8 cellular contexts compared by ENCODE assay signal in genomic region chr10:80468806-80469421, GRCh38. TPM values are rescaled to one million over a fixed set of nuclear protein-coding genes. Genes with fewer than 3 reads are reported as not detected.
DNase-seq lines count a peak whose midpoint lies in the region; ATAC-seq and TF ChIP-seq lines count a peak whose summit lies in the region.

No MANE protein-coding gene starts in this region.

- no peaks in the 10 kb centered on the region for H3K36me3 Mint-ChIP-seq in IgD-negative memory B cell
- no peaks in the 10 kb centered on the region for H3K36me3 Mint-ChIP-seq in natural killer cell treated with Interleukin-12 subunit alpha and Interleukin-12 subunit beta and Interleukin-15 and Interleukin-18, amount 100 ng/mL, for 72 hours

- H3K27me3 ChIP-seq in A673 (replicated peaks; ENCODE audit: insufficient read depth, low read depth, low read length, poor library complexity) = no peaks in the 10 kb centered on the region
- no peaks in the 10 kb centered on the region for H3K27me3 ChIP-seq in breast epithelium

- peak overlapping the region in 2 of 3 donors; percentile 63 to 76 for H3K27ac Mint-ChIP-seq in IgD-negative memory B cell
- peak overlapping the region; percentile 75 to 95 for H3K27ac Mint-ChIP-seq in natural killer cell treated with Interleukin-12 subunit alpha and Interleukin-12 subunit beta and Interleukin-15 and Interleukin-18, amount 100 ng/mL, for 72 hours

- intact Hi-C loops in A673 (cut with micrococcal nuclease; ENCODE audit: unreplicated experiment) (no loop called here), breast epithelium (cut with DNase I; ENCODE audit: low total_unique reads) (no loop called here)

- TF ChIP-seq CTCF in A673 (conservative IDR thresholded peaks at IDR 0.05; ENCODE audit: low read depth, low read length) (no peak), breast epithelium (IDR thresholded peaks at IDR 0.05) (no peak)

- peak overlapping the region in 2 of 4 donors; percentile 25 to 56 for H3K4me3 Mint-ChIP-seq in IgD-negative memory B cell
- peak overlapping the region; percentile 70 for H3K4me3 Mint-ChIP-seq in natural killer cell treated with Interleukin-12 subunit alpha and Interleukin-12 subunit beta and Interleukin-15 and Interleukin-18, amount 100 ng/mL, for 72 hours

- H3K4me1 ChIP-seq in A673 (ENCODE audit: insufficient read depth, low read length, poor library complexity, severe bottlenecking) (peaks cover 72% of the 10 kb centered on the region), breast epithelium (peaks cover 21 to 60% of the 10 kb centered on the region in 2 donors)

- BruUV-seq in A673 (replicated peaks; lab: Mats Ljungman, UMichigan) = no TSS peak

- peaks cover 25 to 54% (median 53%) of the 10 kb centered on the region in 3 donors for H3K4me1 Mint-ChIP-seq in IgD-negative memory B cell
- H3K4me1 Mint-ChIP-seq in natural killer cell treated with Interleukin-12 subunit alpha and Interleukin-12 subunit beta and Interleukin-15 and Interleukin-18, amount 100 ng/mL, for 72 hours (ENCODE audit: low read depth in 2 of 2) = peaks cover 82 to 84% of the 10 kb centered on the region in 2 donors

- CTCF ChIA-PET in A673 (lab: Charles Lee) = interaction anchor here (1.0 kb wide), 1 partner anchor 37 kb away, joined by 3 read pairs; no protein-coding TSS in a partner anchor

- no peaks in the 10 kb centered on the region for H3K9me3 Mint-ChIP-seq in IgD-negative memory B cell
- H3K9me3 Mint-ChIP-seq in natural killer cell treated with Interleukin-12 subunit alpha and Interleukin-12 subunit beta and Interleukin-15 and Interleukin-18, amount 100 ng/mL, for 72 hours = no peaks in the 10 kb centered on the region

- H3K27ac ChIP-seq in A673 (ENCODE audit: low read depth, low read length, poor library complexity, severe bottlenecking) = peak overlapping the region; percentile 44
- H3K27ac ChIP-seq in breast epithelium = peak overlapping the region; percentile 92 to 94

- peaks cover 2% of the 10 kb centered on the region for H3K27me3 Mint-ChIP-seq in IgD-negative memory B cell
- no peaks in the 10 kb centered on the region for H3K27me3 Mint-ChIP-seq in natural killer cell treated with Interleukin-12 subunit alpha and Interleukin-12 subunit beta and Interleukin-15 and Interleukin-18, amount 100 ng/mL, for 72 hours

- POLR2A ChIA-PET in A673 (lab: Charles Lee; ENCODE audit: low non-redundant PET) = no interaction called here

- no peak for TF ChIP-seq POLR2A in breast epithelium (IDR thresholded peaks at IDR 0.05)

- no peak overlapping the region for H3K4me3 ChIP-seq in A673 (ENCODE audit: low read depth, low read length, poor library complexity, severe bottlenecking)
- peak overlapping the region in 2 of 3 donors; percentile 6 to 18 for H3K4me3 ChIP-seq in breast epithelium

- H3K9me3 ChIP-seq in A673 (ENCODE audit: low read depth, low read length, poor library complexity, severe bottlenecking) (no peaks in the 10 kb centered on the region), breast epithelium (no peaks in the 10 kb centered on the region)

- H3K36me3 ChIP-seq in A673 (ENCODE audit: insufficient read depth, low read length, poor library complexity, severe bottlenecking) (no peaks in the 10 kb centered on the region), breast epithelium (no peaks in the 10 kb centered on the region)

- ATAC-seq in natural killer cell treated with Interleukin-12 subunit alpha and Interleukin-12 subunit beta and Interleukin-15 and Interleukin-18, amount 100 ng/mL, for 72 hours = no peak
- no peak for ATAC-seq in HG03521 (IDR thresholded peaks at IDR 0.05; ENCODE audit: unreplicated experiment)
- no peak for ATAC-seq in left lobe of liver
- no peak for ATAC-seq in HG02623 (IDR thresholded peaks at IDR 0.05; ENCODE audit: unreplicated experiment)

- DNase-seq in A673 (ENCODE audit: low spot score) (no peak), breast epithelium (ENCODE audit: low spot score in 2 of 2) (no peak), NCI-H1092 treated with DMSO at 0.1 percent for 48 hours (lab: John Stamatoyannopoulos, UW) (no peak), left lobe of liver (ENCODE audit: low spot score) (no peak)
- DNase-seq in natural killer cell treated with Interleukin-12 subunit alpha and Interleukin-12 subunit beta and Interleukin-15 and Interleukin-18, amount 100 ng/mL, for 72 hours (ENCODE audit: low spot score) = no peak

RNA-seq across cellular contexts. Expression of gene TSPAN14, which starts 14.8 kb away (rescaled TPM):
- total RNA-seq in A673 (2021) (50.4 and 55.8 TPM in 2 replicates), breast epithelium (10 to 100 TPM; 52.8 to 76.8 (median 74.8) TPM), left lobe of liver (31.3 TPM)
- 45.0 TPM for polyA plus RNA-seq in IgD-negative memory B cell
- total RNA-seq in natural killer cell treated with Interleukin-12 subunit alpha and Interleukin-12 subunit beta and Interleukin-15 and Interleukin-18, amount 100 ng/mL, for 72 hours = 10 to 100 TPM; 56.5 to 76.6 TPM
